Comparison of ENCODE assay signal across 16 cellular contexts in the genomic region with DNA sequence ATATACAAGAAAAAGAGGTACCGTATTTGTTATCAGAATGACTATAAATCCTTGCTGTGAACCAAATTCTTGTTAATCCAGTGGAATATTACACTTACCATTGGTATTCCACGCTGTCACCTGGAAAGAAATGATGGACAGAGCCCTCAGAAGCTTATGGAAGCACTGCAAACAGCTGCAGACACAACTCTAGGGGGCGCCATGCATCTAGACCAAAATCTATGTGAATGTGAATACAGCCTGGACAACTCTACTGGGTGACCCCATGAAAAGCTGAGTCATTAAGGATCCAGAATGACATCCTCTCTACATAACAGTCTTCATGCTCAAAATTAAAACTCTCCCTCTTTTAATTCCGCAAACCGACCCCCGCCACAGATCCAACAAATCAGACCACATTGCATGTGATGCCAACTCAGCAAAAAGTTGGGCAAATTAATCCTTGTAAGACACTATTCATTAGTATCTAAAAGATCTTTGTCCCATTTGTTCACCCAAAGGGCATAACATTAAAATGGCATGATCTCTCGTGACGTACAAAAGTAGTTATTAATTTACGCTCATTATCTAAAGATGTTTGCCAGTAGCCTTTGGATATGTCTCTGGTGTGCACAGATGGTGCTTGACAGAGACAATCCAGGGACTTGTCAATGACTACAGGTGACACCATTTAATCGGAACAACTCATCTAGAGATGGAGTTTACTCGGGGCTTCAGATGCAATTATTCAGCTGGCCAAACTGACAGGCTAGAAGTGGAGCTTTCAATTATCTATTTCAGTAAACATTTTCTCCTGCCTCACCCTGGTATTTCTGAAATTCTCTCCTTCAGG.
DNase-seq lines count a peak whose midpoint lies in the region; TF ChIP-seq lines count a peak whose summit lies in the region.
"Had no signal": no experiment of that assay in that cellular context is flagged by ENCODE, and none has a peak within 500 bp of the region (broad histone marks: within the 10 kb centered on the region; RNA-seq: fewer than 3 reads in every experiment).

No MANE protein-coding gene starts in this region.

- no peak overlapping the region for H3K27ac ChIP-seq in adrenal gland
- H3K27ac ChIP-seq: hepatocyte, pancreas had no signal

- no peaks in the 10 kb centered on the region for H3K9me3 ChIP-seq in adrenal gland (replicated peaks in 1 of 3)
- H3K9me3 ChIP-seq: pancreas had no signal

- WGBS in adrenal gland, 4 donors: 81 to 89% (median 84%) methylated on average over 11 of the region's 11 CpGs

- no peak overlapping the region for H3K4me3 Mint-ChIP-seq in progenitor cell of endocrine pancreas (ENCODE audit: low read depth)
- H3K4me3 Mint-ChIP-seq: stimulated activated naive B cell treated with anti-CD40 and anti-IgM and Interleukin-4, amounts not matched to agents 10 μg/mL and 1 μg/mL and 100 μg/mL, for 72 hours had no signal

- peak; percentile 3 for DNase-seq in activated CD4-positive, alpha-beta T cell treated with anti-CD3 and anti-CD28 coated beads for 48 hours
- no peak for DNase-seq in activated CD4-positive, alpha-beta T cell treated with anti-CD3 and anti-CD28 coated beads for 4 hours
- DNase-seq in M059J (ENCODE audit: low read depth) (peak; percentile 19), adrenal gland (peak in 4 of 7 donors; percentile 14 to 50 (median 24)), progenitor cell of endocrine pancreas (ENCODE audit: low spot score, unreplicated experiment) (no peak), NCI-H524 treated with DMSO at 0.1 percent for 48 hours (lab: John Stamatoyannopoulos, UW) (no peak), EL (no peak), NCI-H2196 treated with DMSO at 0.1 percent for 48 hours (lab: John Stamatoyannopoulos, UW; ENCODE audit: unreplicated experiment) (no peak)
- DNase-seq: activated CD4-positive, CD25-positive, alpha-beta regulatory T cell treated with anti-CD3 and anti-CD28 coated beads, Interleukin-2, amount 50 U/mL, for 72 hours; mesenchymal stem cell; MM.1S; pancreas; stimulated activated CD4-positive, alpha-beta T cell treated with anti-CD3 and anti-CD28 coated beads, Interleukin-1b, Interleukin-23, amount 100 ng/mL, for 48 hours; stimulated activated naive B cell treated with anti-CD40 and anti-IgM and Interleukin-4, amounts not matched to agents 10 μg/mL and 1 μg/mL and 100 μg/mL, for 72 hours; SW 1271 had no signal

- no peaks in the 10 kb centered on the region for H3K36me3 ChIP-seq in adrenal gland (replicated peaks in 1 of 2)
- H3K36me3 ChIP-seq: pancreas had no signal

- no peaks in the 10 kb centered on the region for H3K36me3 Mint-ChIP-seq in progenitor cell of endocrine pancreas (ENCODE audit: insufficient read depth)
- H3K36me3 Mint-ChIP-seq: stimulated activated naive B cell treated with anti-CD40 and anti-IgM and Interleukin-4, amounts not matched to agents 10 μg/mL and 1 μg/mL and 100 μg/mL, for 72 hours had no signal

- no peaks in the 10 kb centered on the region for H3K4me1 Mint-ChIP-seq in progenitor cell of endocrine pancreas (ENCODE audit: low read depth)
- H3K4me1 Mint-ChIP-seq: stimulated activated naive B cell treated with anti-CD40 and anti-IgM and Interleukin-4, amounts not matched to agents 10 μg/mL and 1 μg/mL and 100 μg/mL, for 72 hours had no signal

- H3K4me3 ChIP-seq in adrenal gland: no peak overlapping the region
- H3K4me3 ChIP-seq: hepatocyte, pancreas had no signal

- no peaks in the 10 kb centered on the region for H3K4me1 ChIP-seq in adrenal gland (replicated peaks in 1 of 2)
- H3K4me1 ChIP-seq: pancreas had no signal

- intact Hi-C loops in adrenal gland (cut with DNase I): no loop called here

- H3K9me3 Mint-ChIP-seq in progenitor cell of endocrine pancreas (ENCODE audit: low read depth): peaks cover 4% of the 10 kb centered on the region

- TF ChIP-seq CTCF in adrenal gland (IDR thresholded peaks at IDR 0.05): peak in 2 of 6 experiments; percentile 24 to 32
- TF ChIP-seq CTCF in progenitor cell of endocrine pancreas (IDR thresholded peaks at IDR 0.05; ENCODE audit: unreplicated experiment): peak; percentile 17

- TF ChIP-seq POLR2A in adrenal gland (IDR thresholded peaks at IDR 0.05): no peak

- H3K27me3 ChIP-seq in adrenal gland: no peaks in the 10 kb centered on the region
- H3K27me3 ChIP-seq: hepatocyte, pancreas had no signal

- no peaks in the 10 kb centered on the region for H3K27me3 Mint-ChIP-seq in progenitor cell of endocrine pancreas

- no peak overlapping the region for H3K27ac Mint-ChIP-seq in progenitor cell of endocrine pancreas
- H3K27ac Mint-ChIP-seq: stimulated activated naive B cell treated with anti-CD40 and anti-IgM and Interleukin-4, amounts not matched to agents 10 μg/mL and 1 μg/mL and 100 μg/mL, for 72 hours had no signal

Comparison
In these comparisons a context has a peak if more than half of its experiments do, and no peak if none do; other contexts are left out.
1. DNase-seq: peak in activated CD4-positive, alpha-beta T cell treated with anti-CD3 and anti-CD28 coated beads for 48 hours (single experiment), M059J (single experiment) and adrenal gland (4 of 7); none in activated CD4-positive, alpha-beta T cell treated with anti-CD3 and anti-CD28 coated beads for 4 hours (0 of 2), progenitor cell of endocrine pancreas (single experiment), NCI-H524 treated with DMSO at 0.1 percent for 48 hours (single experiment), EL (single experiment) and NCI-H2196 treated with DMSO at 0.1 percent for 48 hours (single experiment).